ENCODE assay signal across 18 cellular contexts in genomic region chr19:5579697-5580096, GRCh38. TPM values are rescaled to one million over a fixed set of nuclear protein-coding genes. Genes with fewer than 3 reads are reported as not detected.
A peak's percentile ranks its signal among the peaks of the same experiment; 100 is the strongest.
DNase-seq lines count a peak whose midpoint lies in the region; ATAC-seq and TF ChIP-seq lines count a peak whose summit lies in the region.
"Had no signal": no experiment of that assay in that cellular context is flagged by ENCODE, and none has a peak within 500 bp of the region (broad histone marks: within the 10 kb centered on the region; RNA-seq: fewer than 3 reads in every experiment).

No MANE protein-coding gene starts in this region.

- H2AK5ac ChIP-seq in H9 (ENCODE audit: insufficient read length, low read length): no peak overlapping the region

- H2AFZ ChIP-seq in H9 (ENCODE audit: low read length) (no peak overlapping the region), hepatocyte (no peak overlapping the region)
- H2AFZ ChIP-seq: GM23248, PC-9 had no signal

- TF ChIP-seq CTCF in H9 (conservative IDR thresholded peaks at IDR 0.05): no peak
- no peak for TF ChIP-seq CTCF in VCaP (conservative IDR thresholded peaks at IDR 0.05)
- no peak for TF ChIP-seq CTCF in hepatocyte (IDR thresholded peaks at IDR 0.05; ENCODE audit: poor library complexity)
- no peak for TF ChIP-seq CTCF in HFFc6 (IDR thresholded peaks at IDR 0.05)

- no peaks in the 10 kb centered on the region; a peak in 1 of 7 replicates for H3K36me3 Mint-ChIP-seq in H9 (ENCODE audit: insufficient read depth in 1 of 3, low read depth in 3 of 3)
- H3K36me3 Mint-ChIP-seq in HFFc6 (ENCODE audit: low read depth): no peaks in the 10 kb centered on the region

- H3K4me2 ChIP-seq in H9 (ENCODE audit: insufficient read depth, insufficient read length, low read length) (no peak overlapping the region), hepatocyte (peak overlapping the region; percentile 33)
- H3K4me2 ChIP-seq: A549, KMS-11, PC-9 had no signal

- H3K9me3 ChIP-seq in H9 (ENCODE audit: control insufficient read depth, low read depth, low read length) (no peaks in the 10 kb centered on the region), hepatocyte (ENCODE audit: low read depth) (no peaks in the 10 kb centered on the region)
- H3K9me3 ChIP-seq: A549 had no signal

- no peak overlapping the region for H2BK15ac ChIP-seq in H9 (ENCODE audit: low read depth, low read length)

- no peaks in the 10 kb centered on the region for H3K23me2 ChIP-seq in H9 (ENCODE audit: insufficient read length, low read depth, low read length, poor library complexity, severe bottlenecking)

- no peaks in the 10 kb centered on the region for H3K79me2 ChIP-seq in H9 (ENCODE audit: insufficient read depth, low read length)
- no peaks in the 10 kb centered on the region for H3K79me2 ChIP-seq in hepatocyte

- H3K27me3 ChIP-seq in H9 (ENCODE audit: insufficient read depth, low read length) (no peaks in the 10 kb centered on the region), hepatocyte (no peaks in the 10 kb centered on the region), rectal smooth muscle tissue (ENCODE audit: control insufficient read depth, insufficient read depth, low read length) (no peaks in the 10 kb centered on the region)

- H3K27ac ChIP-seq in H9 (ENCODE audit: insufficient read length, low read depth, low read length): no peak overlapping the region
- peak overlapping the region; percentile 87 for H3K27ac ChIP-seq in VCaP
- H3K27ac ChIP-seq in hepatocyte: peak overlapping the region; percentile 72
- peak overlapping the region; percentile 3 for H3K27ac ChIP-seq in rectal smooth muscle tissue (ENCODE audit: low read depth, low read length)
- H3K27ac ChIP-seq: A549, GM23248, KMS-11, PC-9, RWPE1 had no signal

- no peak overlapping the region for H3K23ac ChIP-seq in H9 (ENCODE audit: insufficient read length, low read depth, low read length)

- no peak overlapping the region for H3K14ac ChIP-seq in H9 (ENCODE audit: insufficient read depth, low read length)

- H3K27ac Mint-ChIP-seq in H9: peak overlapping the region in 2 of 3 experiments; percentile 57 to 88; a peak in 4 of 7 replicates
- H3K27ac Mint-ChIP-seq in HFFc6: no peak overlapping the region

- H3K4me3 ChIP-seq in hepatocyte (no peak overlapping the region), rectal smooth muscle tissue (ENCODE audit: low read length) (no peak overlapping the region)
- H3K4me3 ChIP-seq: A549, GM23248, PC-9 had no signal

- no peaks in the 10 kb centered on the region for H3K4me1 ChIP-seq in H9 (ENCODE audit: insufficient read depth, low read length)
- peaks cover 13% of the 10 kb centered on the region for H3K4me1 ChIP-seq in hepatocyte (ENCODE audit: insufficient read depth)
- no peaks in the 10 kb centered on the region for H3K4me1 ChIP-seq in rectal smooth muscle tissue (ENCODE audit: control insufficient read depth, insufficient read depth, low read length)
- H3K4me1 ChIP-seq: A549 had no signal

- no CpG with 5 or more reads among the region's 7 CpGs for WGBS in H9 (ENCODE audit: extremely low coverage, insufficient read length, low lambda C conversion rate)
- WGBS in hepatocyte (ENCODE audit: low lambda C conversion rate, missing lambda C conversion rate): 98% methylated on average over 7 of the region's 7 CpGs

- no peak overlapping the region for H3K4ac ChIP-seq in H9 (ENCODE audit: low read depth, low read length)

- no peaks in the 10 kb centered on the region for H3K9me2 ChIP-seq in hepatocyte (replicated peaks; ENCODE audit: insufficient read depth)

- ATAC-seq in HG03571 (IDR thresholded peaks at IDR 0.05; ENCODE audit: unreplicated experiment): no peak
- ATAC-seq: A549, HCT116 had no signal

- no peak overlapping the region for H4K5ac ChIP-seq in H9 (ENCODE audit: insufficient read length, low read depth, low read length)

- H2BK5ac ChIP-seq in H9 (ENCODE audit: insufficient read length, low read length): no peak overlapping the region

- H2BK12ac ChIP-seq in H9 (ENCODE audit: insufficient read length, low read depth, low read length): no peak overlapping the region

- H3K36me3 ChIP-seq in hepatocyte (replicated peaks; ENCODE audit: insufficient read depth, low read depth): no peaks in the 10 kb centered on the region
- no peaks in the 10 kb centered on the region for H3K36me3 ChIP-seq in rectal smooth muscle tissue (ENCODE audit: control insufficient read depth, insufficient read depth, low read length)

- no peak overlapping the region for H3K56ac ChIP-seq in H9 (ENCODE audit: insufficient read length, low read depth, low read length)

- H4K20me1 ChIP-seq in H9 (ENCODE audit: control insufficient read depth, insufficient read depth, insufficient read length) (no peaks in the 10 kb centered on the region), hepatocyte (ENCODE audit: insufficient read depth, poor library complexity, severe bottlenecking) (no peaks in the 10 kb centered on the region)

- H2BK120ac ChIP-seq in H9 (ENCODE audit: low read depth, low read length, poor library complexity, severe bottlenecking): no peak overlapping the region

- H3K4me1 Mint-ChIP-seq in H9: peaks cover 12 to 15% of the 10 kb centered on the region in 2 experiments
- peaks cover 11% of the 10 kb centered on the region for H3K4me1 Mint-ChIP-seq in HFFc6 (ENCODE audit: low read depth)

- no peak overlapping the region for H3K9ac ChIP-seq in H9 (ENCODE audit: extremely low read depth, insufficient read length, low read length)
- no peak overlapping the region for H3K9ac ChIP-seq in rectal smooth muscle tissue (ENCODE audit: low read length)
- H3K9ac ChIP-seq: GM23248, KMS-11 had no signal

- H3K9me3 Mint-ChIP-seq in H9 (no peaks in the 10 kb centered on the region), HFFc6 (no peaks in the 10 kb centered on the region)

- H3T11ph ChIP-seq in H9 (ENCODE audit: low read length): no peak overlapping the region

- DNase-seq in H9 (no peak), hepatocyte (ENCODE audit: low spot score) (no peak), midbrain (lab: John Stamatoyannopoulos, UW) (no peak), HFFc6 (no peak)
- DNase-seq: C1 segment of cervical spinal cord, GM23248, NCI-H187 treated with DMSO at 0.1 percent for 48 hours, NCI-H226, NCI-H524, PC-9, SIG-M5 had no signal

- H3K18ac ChIP-seq in H9 (ENCODE audit: insufficient read length, low read depth, low read length): no peak overlapping the region

- H4K91ac ChIP-seq in H9 (ENCODE audit: insufficient read length, low read depth, low read length): no peak overlapping the region

- H3K27me3 Mint-ChIP-seq in H9 (ENCODE audit: low read depth) (no peaks in the 10 kb centered on the region; the same call in 1 of the 2 replicates), HFFc6 (ENCODE audit: insufficient read depth) (no peaks in the 10 kb centered on the region)

- H3K4me3 Mint-ChIP-seq in H9: no peak overlapping the region
- no peak overlapping the region for H3K4me3 Mint-ChIP-seq in HFFc6

- H2BK20ac ChIP-seq in H9 (ENCODE audit: low read depth, low read length, poor library complexity, severe bottlenecking): no peak overlapping the region

- H3K79me1 ChIP-seq in H9 (ENCODE audit: insufficient read depth, low read depth, low read length, poor library complexity, severe bottlenecking): no peaks in the 10 kb centered on the region

- no peak overlapping the region for H4K8ac ChIP-seq in H9 (replicated peaks; ENCODE audit: insufficient read length, low read depth, low read length)

RNA-seq across cellular contexts. Expression of gene TINCR, which starts 11.9 kb away (rescaled TPM):
- total RNA-seq in H9 (2021): 0.17 and 0.18 TPM in 2 replicates
- total RNA-seq in hepatocyte: 0.64 and 1.8 TPM in 2 replicates
- polyA plus RNA-seq in hepatocyte: 2.4 and 4.9 TPM in 2 replicates
- total RNA-seq in HFFc6 (2021; fragmentation: NEBNext Ultra II Directional; extraction: Animal tissue kit (Norgen Biotek cat#: 25700)): under 1 TPM in 5 of 6 experiments, not detected in 1; 0.05 to 0.34 (median 0.13) TPM
- polyA plus RNA-seq: GM23248 had no signal

RNA-seq across cellular contexts. Expression of gene SAFB2, which starts 42.9 kb away (rescaled TPM):
- total RNA-seq in H9 (2021) (70.3 and 76.1 TPM in 2 replicates), hepatocyte (21.1 and 22.7 TPM in 2 replicates)
- polyA plus RNA-seq in hepatocyte: 42.6 and 67.5 TPM in 2 replicates
- total RNA-seq in HFFc6 (2021; fragmentation: NEBNext Ultra II Directional; extraction: Animal tissue kit (Norgen Biotek cat#: 25700)): 10 to 100 TPM; 30.4 to 41.8 (median 37.3) TPM

RNA-seq across cellular contexts. Expression of gene SAFB, which starts 43.2 kb away (rescaled TPM):
- total RNA-seq in H9 (2021) (107 and 110 TPM in 2 replicates), hepatocyte (42.0 and 50.2 TPM in 2 replicates)
- polyA plus RNA-seq in hepatocyte: 75.8 and 96.3 TPM in 2 replicates
- total RNA-seq in HFFc6 (2021; fragmentation: NEBNext Ultra II Directional; extraction: Animal tissue kit (Norgen Biotek cat#: 25700)): 10 to 100 TPM; 41.7 to 53.6 (median 49.3) TPM
